In genomic region chr5:178115136-178115834, GRCh38 we compare ENCODE assay signal across 11 cellular contexts. TPM values are rescaled to one million over a fixed set of nuclear protein-coding genes. Genes with fewer than 3 reads are reported as not detected.
A peak's percentile ranks its signal among the peaks of the same experiment; 100 is the strongest.
DNase-seq lines count a peak whose midpoint lies in the region; ATAC-seq, FAIRE-seq and TF ChIP-seq lines count a peak whose summit lies in the region.
"Had no signal": no experiment of that assay in that cellular context is flagged by ENCODE, and none has a peak within 500 bp of the region (broad histone marks: within the 10 kb centered on the region; RNA-seq: fewer than 3 reads in every experiment).

No MANE protein-coding gene starts in this region.

- H2AFZ ChIP-seq in OCI-LY3 (ENCODE audit: low read depth, low read length) (no peak overlapping the region), endothelial cell of umbilical vein (ENCODE audit: low read depth, low read length) (no peak overlapping the region), SK-N-SH (ENCODE audit: low read depth) (no peak overlapping the region)

- H3K36me3 ChIP-seq in OCI-LY3 (replicated peaks; ENCODE audit: low read depth, low read length): no peaks in the 10 kb centered on the region
- H3K36me3 ChIP-seq in endothelial cell of umbilical vein (ENCODE audit: control insufficient read depth in 2 of 2, extremely low read depth in 1 of 2, insufficient read depth in 2 of 2, low read length in 2 of 2): peaks cover 0 to 3% of the 10 kb centered on the region in 2 experiments
- H3K36me3 ChIP-seq in SK-N-SH (replicated peaks in 1 of 2; ENCODE audit: control insufficient read depth in 1 of 2, insufficient read depth in 2 of 2, low read length in 1 of 2): no peaks in the 10 kb centered on the region
- H3K36me3 ChIP-seq: brain microvascular endothelial cell, thoracic aorta had no signal

- no peak for TF ChIP-seq POLR2A in GM12891 (IDR thresholded peaks at IDR 0.05; ENCODE audit: low read depth, low read length)
- TF ChIP-seq POLR2A in endothelial cell of umbilical vein (IDR thresholded peaks at IDR 0.05; ENCODE audit: low read depth, low read length): no peak

- POLR2A ChIA-PET in endothelial cell of umbilical vein (lab: Charles Lee) (no interaction called here), SK-N-SH (lab: Yijun Ruan, JAX) (no interaction called here)

- intact Hi-C loops in endothelial cell of umbilical vein (cut with micrococcal nuclease): loop anchor here (2.0 to 10.0 kb wide), 2 partner anchors 32 to 620 kb away; partner anchors contain the start of gene PDLIM7

- H3K4me1 ChIP-seq in OCI-LY3 (ENCODE audit: low read length) (peaks cover 44% of the 10 kb centered on the region), endothelial cell of umbilical vein (ENCODE audit: control insufficient read depth, extremely low read depth, insufficient read depth, low read length) (peaks cover 47% of the 10 kb centered on the region), SK-N-SH (ENCODE audit: control insufficient read depth in 1 of 2, insufficient read depth in 2 of 2, low read depth in 1 of 2, low read length in 1 of 2) (peaks cover 0 to 17% of the 10 kb centered on the region in 2 experiments; a peak in 1 of 4 replicates)

- H3K9ac ChIP-seq in OCI-LY3 (ENCODE audit: low read length) (peak overlapping the region; percentile 62), endothelial cell of umbilical vein (replicated peaks; ENCODE audit: extremely low read depth, insufficient read depth, low read length) (peak overlapping the region; percentile 19), SK-N-SH (no peak overlapping the region)

- H3K27ac Mint-ChIP-seq in progenitor cell of endocrine pancreas: no peak overlapping the region

- H3K4me2 ChIP-seq in OCI-LY3 (ENCODE audit: low read length): peak overlapping the region; percentile 99
- peak overlapping the region; percentile 72 for H3K4me2 ChIP-seq in endothelial cell of umbilical vein (ENCODE audit: insufficient read depth, low read length)
- no peak overlapping the region for H3K4me2 ChIP-seq in SK-N-SH

- H3K79me2 ChIP-seq in OCI-LY3 (ENCODE audit: low read length): no peaks in the 10 kb centered on the region
- H3K79me2 ChIP-seq in endothelial cell of umbilical vein (ENCODE audit: control insufficient read depth, insufficient read depth, low read length): peaks cover 9% of the 10 kb centered on the region
- no peaks in the 10 kb centered on the region for H3K79me2 ChIP-seq in SK-N-SH (ENCODE audit: insufficient read depth)

- BruUV-seq in endothelial cell of umbilical vein (replicated peaks; lab: Mats Ljungman, UMichigan): TSS peak; percentile 39

- FAIRE-seq in GM12891 (lab: Jason Lieb, UNC) (no peak), endothelial cell of umbilical vein (lab: Jason Lieb, UNC) (peak; percentile 18)
- FAIRE-seq: TTC549 had no signal

- H3K9me2 ChIP-seq in SK-N-SH: no peaks in the 10 kb centered on the region

- no peak for TF ChIP-seq RAD21 in SK-N-SH (IDR thresholded peaks at IDR 0.05; ENCODE audit: low read length)

- no peaks in the 10 kb centered on the region for H3K9me3 Mint-ChIP-seq in progenitor cell of endocrine pancreas (ENCODE audit: low read depth)

- H3K4me3 ChIP-seq in OCI-LY3 (ENCODE audit: low read length): peak overlapping the region; percentile 79
- peak overlapping the region in 2 of 3 experiments; percentile 69 to 94 for H3K4me3 ChIP-seq in endothelial cell of umbilical vein (replicated peaks in 1 of 3; ENCODE audit: insufficient read depth in 1 of 3, low read depth in 1 of 3, low read length in 3 of 3)
- no peak overlapping the region for H3K4me3 ChIP-seq in SK-N-SH (ENCODE audit: low read depth in 2 of 2, low read length in 1 of 2)

- ATAC-seq in GM21529 (IDR thresholded peaks at IDR 0.05; ENCODE audit: unreplicated experiment): no peak

- dilution Hi-C loops in endothelial cell of umbilical vein (cut with MboI; ENCODE audit: extremely low pct_ligation_motif_present, low sequenced_read_pairs): no loop called here

- H3K9me1 ChIP-seq in endothelial cell of umbilical vein (replicated peaks; ENCODE audit: control insufficient read depth, extremely low read depth, insufficient read depth, low read length): no peaks in the 10 kb centered on the region

- peaks cover 32% of the 10 kb centered on the region for H3K27me3 Mint-ChIP-seq in progenitor cell of endocrine pancreas

- TF ChIP-seq CTCF in OCI-LY3 (IDR thresholded peaks at IDR 0.05; ENCODE audit: low read depth, low read length) (no peak), endothelial cell of umbilical vein (IDR thresholded peaks at IDR 0.05; ENCODE audit: extremely low read depth in 1 of 2, insufficient read depth in 1 of 2, low read depth in 1 of 2, low read length in 2 of 2) (no peak), progenitor cell of endocrine pancreas (IDR thresholded peaks at IDR 0.05; ENCODE audit: unreplicated experiment) (no peak), SK-N-SH (IDR thresholded peaks at IDR 0.05) (no peak)

- H4K20me1 ChIP-seq in OCI-LY3 (ENCODE audit: insufficient read depth, low read length) (no peaks in the 10 kb centered on the region), endothelial cell of umbilical vein (replicated peaks; ENCODE audit: control insufficient read depth, extremely low read depth, insufficient read depth, low read length) (no peaks in the 10 kb centered on the region), SK-N-SH (ENCODE audit: insufficient read depth) (no peaks in the 10 kb centered on the region)

- no peak for TF ChIP-seq EP300 in SK-N-SH (IDR thresholded peaks at IDR 0.05; ENCODE audit: borderline replicate concordance in 1 of 2, low read depth in 1 of 2, low read length in 1 of 2)

- peaks cover 5% of the 10 kb centered on the region; the same call in 1 of the 2 replicates for H3K9me3 ChIP-seq in OCI-LY3 (ENCODE audit: insufficient read depth, low read length)
- H3K9me3 ChIP-seq in endothelial cell of umbilical vein (replicated peaks; ENCODE audit: control insufficient read depth, insufficient read depth, low read length): no peaks in the 10 kb centered on the region
- H3K9me3 ChIP-seq in SK-N-SH: no peaks in the 10 kb centered on the region
- H3K9me3 ChIP-seq: thoracic aorta had no signal

- peak overlapping the region; percentile 87 for H3K4me3 Mint-ChIP-seq in progenitor cell of endocrine pancreas (ENCODE audit: low read depth)

- peaks cover 14% of the 10 kb centered on the region for H3K4me1 Mint-ChIP-seq in progenitor cell of endocrine pancreas (ENCODE audit: low read depth)

- no peaks in the 10 kb centered on the region for H3K36me3 Mint-ChIP-seq in progenitor cell of endocrine pancreas (ENCODE audit: insufficient read depth)

- 92% methylated on average over 13 of the region's 13 CpGs for WGBS in SK-N-SH (ENCODE audit: low lambda C conversion rate)

- peaks cover 21% of the 10 kb centered on the region for H3K27me3 ChIP-seq in OCI-LY3 (ENCODE audit: low read depth, low read length)
- no peaks in the 10 kb centered on the region for H3K27me3 ChIP-seq in endothelial cell of umbilical vein (ENCODE audit: control insufficient read depth in 2 of 2, insufficient read depth in 2 of 2, low read length in 2 of 2)
- H3K27me3 ChIP-seq in SK-N-SH (ENCODE audit: insufficient read depth): no peaks in the 10 kb centered on the region; the same call in 1 of the 2 replicates

- DNase-seq in GM12891 (ENCODE audit: insufficient read length, low spot score): no peak
- DNase-seq in endothelial cell of umbilical vein (ENCODE audit: low read depth, low spot score): no peak
- no peak for DNase-seq in progenitor cell of endocrine pancreas (ENCODE audit: low spot score, unreplicated experiment)
- DNase-seq in SK-N-SH: no peak
- DNase-seq in stimulated activated CD4-positive, alpha-beta T cell treated with anti-CD3 and anti-CD28 coated beads, Interleukin-4, amount 100 ng/mL, for 4 hours: no peak
- DNase-seq: brain microvascular endothelial cell, NCI-H345 had no signal

- H3F3A ChIP-seq in SK-N-SH (replicated peaks; ENCODE audit: insufficient read depth): no peaks in the 10 kb centered on the region

- CTCF ChIA-PET in endothelial cell of umbilical vein (lab: Charles Lee) (interaction anchor here (0.5 to 2.0 kb wide), 3 partner anchors 11 to 39 kb away, joined by 3 to 7 read pairs (median 3); no protein-coding TSS in a partner anchor), SK-N-SH (lab: Yijun Ruan, JAX) (interaction anchor here (0.6 to 5.5 kb wide), 2 partner anchors 20 to 39 kb away, joined by 3 to 21 read pairs; no protein-coding TSS in a partner anchor)

- H3K27ac ChIP-seq in OCI-LY3 (ENCODE audit: low read length): no peak overlapping the region
- H3K27ac ChIP-seq in endothelial cell of umbilical vein (ENCODE audit: insufficient read depth, low read depth, low read length): no peak overlapping the region
- no peak overlapping the region for H3K27ac ChIP-seq in SK-N-SH (ENCODE audit: low read depth in 2 of 2, low read length in 1 of 2)
- H3K27ac ChIP-seq: brain microvascular endothelial cell, thoracic aorta had no signal

RNA-seq across cellular contexts. Expression of gene N4BP3, which starts 2.0 kb away (rescaled TPM):
- 3.8 TPM for polyA plus RNA-seq in GM12891 (2012; ENCODE audit: low read depth, missing spikeins)
- total RNA-seq in endothelial cell of umbilical vein (38.2 and 40.3 TPM in 2 replicates), progenitor cell of endocrine pancreas (1.9 and 2.4 TPM in 2 replicates)
- polyA plus RNA-seq in endothelial cell of umbilical vein (11.8 and 12.5 TPM in 2 replicates), SK-N-SH (2012; rRNA removed) (0.16 and 0.28 TPM in 2 replicates)
- 8.3 and 10.6 TPM in 2 replicates for polyA plus RNA-seq in endothelial cell of umbilical vein (2011; cell fraction: cytosol; rRNA removed)
- 22.0 TPM in 2 replicates for polyA plus RNA-seq in endothelial cell of umbilical vein (2011; cell fraction: nucleus; rRNA removed)
- polyA plus RNA-seq in endothelial cell of umbilical vein (2012): 2.4 and 3.4 TPM in 2 replicates
- 13.2 and 16.2 TPM in 2 replicates for polyA minus RNA-seq in endothelial cell of umbilical vein
- polyA minus RNA-seq in endothelial cell of umbilical vein (2011; cell fraction: cytosol; rRNA and poly(A)+ RNA removed): 0.82 TPM
- polyA minus RNA-seq in endothelial cell of umbilical vein (2011; cell fraction: nucleus; rRNA and poly(A)+ RNA removed): 13.2 and 19.0 TPM in 2 replicates
- 0.09 and 0.14 TPM in 2 replicates for polyA plus RNA-seq in SK-N-SH (2012; cell fraction: cytosol; rRNA removed)
- polyA plus RNA-seq in SK-N-SH (2012; cell fraction: nucleus; rRNA removed): 0.42 and 0.54 TPM in 2 replicates

RNA-seq across cellular contexts. Expression of gene RMND5B, which starts 15.5 kb away (rescaled TPM):
- polyA plus RNA-seq in GM12891 (2012; ENCODE audit: low read depth, missing spikeins): 21.7 TPM
- 34.2 and 38.2 TPM in 2 replicates for total RNA-seq in endothelial cell of umbilical vein
- 37.2 and 40.2 TPM in 2 replicates for polyA plus RNA-seq in endothelial cell of umbilical vein
- 37.4 and 40.0 TPM in 2 replicates for polyA plus RNA-seq in endothelial cell of umbilical vein (2011; cell fraction: cytosol; rRNA removed)
- polyA plus RNA-seq in endothelial cell of umbilical vein (2011; cell fraction: nucleus; rRNA removed): 56.5 and 63.0 TPM in 2 replicates
- polyA plus RNA-seq in endothelial cell of umbilical vein (2012): 11.9 and 17.7 TPM in 2 replicates
- 37.4 and 48.4 TPM in 2 replicates for polyA minus RNA-seq in endothelial cell of umbilical vein
- polyA minus RNA-seq in endothelial cell of umbilical vein (2011; cell fraction: cytosol; rRNA and poly(A)+ RNA removed): 29.2 TPM
- polyA minus RNA-seq in endothelial cell of umbilical vein (2011; cell fraction: nucleus; rRNA and poly(A)+ RNA removed): 23.2 and 24.3 TPM in 2 replicates
- total RNA-seq in progenitor cell of endocrine pancreas: 44.9 and 48.5 TPM in 2 replicates
- polyA plus RNA-seq in SK-N-SH (2012; rRNA removed): 42.8 and 43.7 TPM in 2 replicates
- 25.1 and 32.1 TPM in 2 replicates for polyA plus RNA-seq in SK-N-SH (2012; cell fraction: cytosol; rRNA removed)
- 74.2 and 75.6 TPM in 2 replicates for polyA plus RNA-seq in SK-N-SH (2012; cell fraction: nucleus; rRNA removed)

RNA-seq across cellular contexts. Expression of gene NHP2, which starts 38.4 kb away (rescaled TPM):
- 273 TPM for polyA plus RNA-seq in GM12891 (2012; ENCODE audit: low read depth, missing spikeins)
- 205 and 210 TPM in 2 replicates for total RNA-seq in endothelial cell of umbilical vein
- polyA plus RNA-seq in endothelial cell of umbilical vein: 202 and 220 TPM in 2 replicates
- 245 and 324 TPM in 2 replicates for polyA plus RNA-seq in endothelial cell of umbilical vein (2011; cell fraction: cytosol; rRNA removed)
- polyA plus RNA-seq in endothelial cell of umbilical vein (2011; cell fraction: nucleus; rRNA removed): 87.5 and 117 TPM in 2 replicates
- 197 and 224 TPM in 2 replicates for polyA plus RNA-seq in endothelial cell of umbilical vein (2012)
- polyA minus RNA-seq in endothelial cell of umbilical vein: 50.8 and 57.1 TPM in 2 replicates
- 130 TPM for polyA minus RNA-seq in endothelial cell of umbilical vein (2011; cell fraction: cytosol; rRNA and poly(A)+ RNA removed)
- 25.5 and 36.5 TPM in 2 replicates for polyA minus RNA-seq in endothelial cell of umbilical vein (2011; cell fraction: nucleus; rRNA and poly(A)+ RNA removed)
- 114 and 119 TPM in 2 replicates for total RNA-seq in progenitor cell of endocrine pancreas
- polyA plus RNA-seq in SK-N-SH (2012; rRNA removed): 313 and 455 TPM in 2 replicates
- 325 and 409 TPM in 2 replicates for polyA plus RNA-seq in SK-N-SH (2012; cell fraction: cytosol; rRNA removed)
- polyA plus RNA-seq in SK-N-SH (2012; cell fraction: nucleus; rRNA removed): 134 and 156 TPM in 2 replicates

Comparison
In these comparisons a context has a peak if more than half of its experiments do, and no peak if none do; other contexts are left out.
1. H3K4me3 ChIP-seq: peak in OCI-LY3 (single experiment) and endothelial cell of umbilical vein (2 of 3); none in SK-N-SH (0 of 2).
2. RNA of gene N4BP3, which starts 2.0 kb away (total RNA-seq): 38.2 to 40.3 TPM in endothelial cell of umbilical vein; 1.9 to 2.4 TPM in progenitor cell of endocrine pancreas; every median in the first group is over 10 times any median in the second.